15 cellular contexts compared by ENCODE assay signal in the genomic region with DNA sequence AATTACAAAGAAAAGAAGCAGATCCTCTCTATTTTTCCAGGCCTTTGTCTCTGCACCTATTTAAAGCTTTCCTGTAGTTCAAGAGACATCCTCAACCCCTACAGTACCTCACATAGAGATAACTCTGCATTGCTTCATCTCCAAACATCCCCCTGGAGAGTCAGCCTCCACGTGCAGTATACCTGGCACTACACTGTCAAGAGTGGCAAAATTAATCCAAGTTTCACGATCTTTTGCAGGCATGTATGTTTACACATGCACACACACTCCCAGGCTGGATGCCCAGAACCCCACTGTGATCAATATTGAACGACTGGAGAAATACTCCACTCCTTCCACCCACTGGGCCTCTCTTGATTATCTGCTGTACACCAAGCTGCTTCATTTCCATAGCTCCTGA.
A peak's percentile ranks its signal among the peaks of the same experiment; 100 is the strongest.
DNase-seq lines count a peak whose midpoint lies in the region; ATAC-seq and TF ChIP-seq lines count a peak whose summit lies in the region.
"Had no signal": no experiment of that assay in that cellular context is flagged by ENCODE, and none has a peak within 500 bp of the region (broad histone marks: within the 10 kb centered on the region; RNA-seq: fewer than 3 reads in every experiment).

No MANE protein-coding gene starts in this region.

- H3K4me1 ChIP-seq in HEK293 (ENCODE audit: control insufficient read depth, insufficient read depth, low read length) (no peaks in the 10 kb centered on the region), hepatocyte (ENCODE audit: insufficient read depth) (peaks cover 58% of the 10 kb centered on the region)

- no peaks in the 10 kb centered on the region for H3K27me3 ChIP-seq in hepatocyte

- H3K36me3 Mint-ChIP-seq in mesothelial cell of epicardium, result no peaks in the 10 kb centered on the region
- peaks cover 7% of the 10 kb centered on the region for H3K36me3 Mint-ChIP-seq in progenitor cell of endocrine pancreas (ENCODE audit: insufficient read depth)
- no peaks in the 10 kb centered on the region for H3K36me3 Mint-ChIP-seq in stimulated activated memory B cell treated with anti-CD40 and anti-IgM and Interleukin-4, amounts not matched to agents 10 μg/mL and 1 μg/mL and 100 μg/mL, for 72 hours

- H3K9me3 ChIP-seq in HEK293 (ENCODE audit: control insufficient read depth, insufficient read depth, low read depth, low read length) (no peaks in the 10 kb centered on the region), hepatocyte (ENCODE audit: low read depth) (no peaks in the 10 kb centered on the region)

- H3K27me3 Mint-ChIP-seq in mesothelial cell of epicardium (ENCODE audit: low read depth), result no peaks in the 10 kb centered on the region
- H3K27me3 Mint-ChIP-seq in progenitor cell of endocrine pancreas, result no peaks in the 10 kb centered on the region
- H3K27me3 Mint-ChIP-seq in stimulated activated memory B cell treated with anti-CD40 and anti-IgM and Interleukin-4, amounts not matched to agents 10 μg/mL and 1 μg/mL and 100 μg/mL, for 72 hours, result peaks cover 64% of the 10 kb centered on the region

- no peak overlapping the region for H2AFZ ChIP-seq in hepatocyte

- peaks cover 80% of the 10 kb centered on the region for H3K79me2 ChIP-seq in hepatocyte

- H3K36me3 ChIP-seq in HEK293 (ENCODE audit: control insufficient read depth in 2 of 2, insufficient read depth in 1 of 2, low read length in 2 of 2), result no peaks in the 10 kb centered on the region
- no peaks in the 10 kb centered on the region for H3K36me3 ChIP-seq in hepatocyte (replicated peaks; ENCODE audit: insufficient read depth, low read depth)

- H3K4me1 Mint-ChIP-seq in mesothelial cell of epicardium, result peaks cover 66% of the 10 kb centered on the region
- peaks cover 88% of the 10 kb centered on the region for H3K4me1 Mint-ChIP-seq in progenitor cell of endocrine pancreas (ENCODE audit: low read depth)
- no peaks in the 10 kb centered on the region for H3K4me1 Mint-ChIP-seq in stimulated activated memory B cell treated with anti-CD40 and anti-IgM and Interleukin-4, amounts not matched to agents 10 μg/mL and 1 μg/mL and 100 μg/mL, for 72 hours
- H3K4me1 Mint-ChIP-seq: B cell had no signal

- H3K4me3 Mint-ChIP-seq in mesothelial cell of epicardium, result no peak overlapping the region
- H3K4me3 Mint-ChIP-seq in progenitor cell of endocrine pancreas (ENCODE audit: low read depth), result peak overlapping the region; percentile 11
- H3K4me3 Mint-ChIP-seq in stimulated activated memory B cell treated with anti-CD40 and anti-IgM and Interleukin-4, amounts not matched to agents 10 μg/mL and 1 μg/mL and 100 μg/mL, for 72 hours, result no peak overlapping the region
- H3K4me3 Mint-ChIP-seq: B cell; CD4-positive, alpha-beta T cell had no signal

- no peak overlapping the region for H3K4me2 ChIP-seq in hepatocyte

- H3K9me2 ChIP-seq in hepatocyte (replicated peaks; ENCODE audit: insufficient read depth), result no peaks in the 10 kb centered on the region

- POLR2A ChIA-PET in HEK293 (lab: Yijun Ruan, JAX), result no interaction called here

- intact Hi-C loops in head of caudate nucleus (cut with DNase I), result no loop called here

- H3K27ac Mint-ChIP-seq in mesothelial cell of epicardium, result peak overlapping the region; percentile 54
- peak overlapping the region; percentile 78 for H3K27ac Mint-ChIP-seq in progenitor cell of endocrine pancreas
- no peak overlapping the region for H3K27ac Mint-ChIP-seq in stimulated activated memory B cell treated with anti-CD40 and anti-IgM and Interleukin-4, amounts not matched to agents 10 μg/mL and 1 μg/mL and 100 μg/mL, for 72 hours
- H3K27ac Mint-ChIP-seq: B cell; CD4-positive, alpha-beta T cell had no signal

- H3K4me3 ChIP-seq in HEK293 (ENCODE audit: low read depth, low read length) (no peak overlapping the region), hepatocyte (no peak overlapping the region)
- H3K4me3 ChIP-seq: GM12878 had no signal

- H3K27ac ChIP-seq in HEK293 (ENCODE audit: extremely low read depth, low read depth, low read length) (no peak overlapping the region), hepatocyte (peak overlapping the region; percentile 66)

- H3K9me3 Mint-ChIP-seq in mesothelial cell of epicardium (no peaks in the 10 kb centered on the region), progenitor cell of endocrine pancreas (ENCODE audit: low read depth) (no peaks in the 10 kb centered on the region)
- no peaks in the 10 kb centered on the region for H3K9me3 Mint-ChIP-seq in stimulated activated memory B cell treated with anti-CD40 and anti-IgM and Interleukin-4, amounts not matched to agents 10 μg/mL and 1 μg/mL and 100 μg/mL, for 72 hours
- H3K9me3 Mint-ChIP-seq: CD4-positive, alpha-beta T cell had no signal

- no peak for DNase-seq in hepatocyte (ENCODE audit: low spot score)
- no peak for DNase-seq in mesothelial cell of epicardium (ENCODE audit: low spot score in 2 of 2, unreplicated experiment in 2 of 2)
- DNase-seq in progenitor cell of endocrine pancreas (ENCODE audit: low spot score, unreplicated experiment), result no peak
- DNase-seq in cerebellar nuclear complex (lab: John Stamatoyannopoulos, UW), result no peak
- no peak for DNase-seq in head of caudate nucleus
- DNase-seq: C1 segment of cervical spinal cord; CD4-positive, alpha-beta T cell; DMS79; GOT3; HCEC 1CT; IMR-90 had no signal

- ATAC-seq in stimulated activated memory B cell treated with anti-CD40 and anti-IgM and Interleukin-4, amounts not matched to agents 10 μg/mL and 1 μg/mL and 100 μg/mL, for 72 hours, result no peak
- ATAC-seq: GM12878 had no signal

- CTCF ChIA-PET in HEK293 (lab: Yijun Ruan, JAX), result interaction anchor here (0.9 to 2.6 kb wide), 4 partner anchors 21 to 83 kb away, joined by 3 to 13 read pairs (median 5); partner anchors contain the start of gene PLEKHA6

- 42% methylated on average over 3 of the region's 3 CpGs for WGBS in hepatocyte (ENCODE audit: low lambda C conversion rate, missing lambda C conversion rate)

- TF ChIP-seq CTCF in HEK293 (tag by site-specific recombination; IDR thresholded peaks at IDR 0.05) (no peak), hepatocyte (IDR thresholded peaks at IDR 0.05; ENCODE audit: poor library complexity) (no peak), mesothelial cell of epicardium (IDR thresholded peaks at IDR 0.05; ENCODE audit: unreplicated experiment) (no peak), progenitor cell of endocrine pancreas (IDR thresholded peaks at IDR 0.05; ENCODE audit: unreplicated experiment) (no peak)

- H4K20me1 ChIP-seq in hepatocyte (ENCODE audit: insufficient read depth, poor library complexity, severe bottlenecking), result peaks cover 4% of the 10 kb centered on the region

TF ChIP-seq in HEK293, 187 proteins besides CTCF, POLR2A, EP300 and RAD21:
- TF ChIP-seq ZNF366 (tag by site-specific recombination; conservative IDR thresholded peaks at IDR 0.05) (no peak), ZNF530 (tag by site-specific recombination; IDR thresholded peaks at IDR 0.05; ENCODE audit: low read depth) (no peak), ZNF214 (tag by site-specific recombination; IDR thresholded peaks at IDR 0.05; ENCODE audit: borderline replicate concordance) (no peak), GLI2 (tag by site-specific recombination; IDR thresholded peaks at IDR 0.05; ENCODE audit: borderline replicate concordance, low read depth) (no peak), ZIC2 (tag by site-specific recombination; IDR thresholded peaks at IDR 0.05) (peak; percentile 59)
